Comparison of ENCODE assay signal across 1 cellular context in genomic region chr11:72379384-72380131, GRCh38.
TF ChIP-seq lines count a peak whose summit lies in the region.

No MANE protein-coding gene starts in this region.

TF ChIP-seq in HepG2, 621 proteins besides CTCF, POLR2A, EP300 and RAD21:
- peak; percentile 62 for TF ChIP-seq ATF7 (IDR thresholded peaks at IDR 0.05)
- TF ChIP-seq ATF7 (CRISPR knock-in tag; IDR thresholded peaks at IDR 0.05) = no peak
- no peak for TF ChIP-seq RARG (CRISPR knock-in tag; IDR thresholded peaks at IDR 0.05; ENCODE audit: low read depth)
